ENCODE assay signal across 1 cellular context in genomic region chr1:43069481-43070050, GRCh38.
TF ChIP-seq lines count a peak whose summit lies in the region.

No MANE protein-coding gene starts in this region.

TF ChIP-seq in HepG2, 621 proteins besides CTCF, POLR2A, EP300 and RAD21 (continued from another document and continues in another):
- TF ChIP-seq HNF1A (IDR thresholded peaks at IDR 0.05; ENCODE audit: low read depth) (no peak), HNF1A (CRISPR knock-in tag; IDR thresholded peaks at IDR 0.05; ENCODE audit: borderline replicate concordance) (peak; percentile 65; the same call in 1 of the 2 replicates), PHB2 (IDR thresholded peaks at IDR 0.05; ENCODE audit: partially characterized antibody) (no peak), ZNF281 (CRISPR knock-in tag; IDR thresholded peaks at IDR 0.05; ENCODE audit: borderline replicate concordance) (peak; percentile 8; the same call in 1 of the 2 replicates), ZNF12 (CRISPR knock-in tag; IDR thresholded peaks at IDR 0.05) (no peak), PATZ1 (CRISPR knock-in tag; IDR thresholded peaks at IDR 0.05) (peak; percentile 86), HNF4A (CRISPR knock-in tag; IDR thresholded peaks at IDR 0.05) (0 out of 2 replicates have a peak, but pooled peaks have one; percentile 9), HOXA5 (CRISPR knock-in tag; IDR thresholded peaks at IDR 0.05) (no peak), ZNF577 (CRISPR knock-in tag; IDR thresholded peaks at IDR 0.05; ENCODE audit: borderline replicate concordance, low read depth) (no peak), NR2F2 (IDR thresholded peaks at IDR 0.05; ENCODE audit: borderline replicate concordance, low read depth) (no peak), RCOR2 (CRISPR knock-in tag; IDR thresholded peaks at IDR 0.05) (peak; percentile 15; the same call in 1 of the 2 replicates), MED1 (CRISPR knock-in tag; IDR thresholded peaks at IDR 0.05) (peak; percentile 41), TIGD3 (CRISPR knock-in tag; IDR thresholded peaks at IDR 0.05; ENCODE audit: borderline replicate concordance) (no peak), REPIN1 (CRISPR knock-in tag; IDR thresholded peaks at IDR 0.05; ENCODE audit: borderline replicate concordance, low read depth) (no peak), NFAT5 (CRISPR knock-in tag; IDR thresholded peaks at IDR 0.05) (peak; percentile 39; the same call in 1 of the 2 replicates), SALL1 (CRISPR knock-in tag; IDR thresholded peaks at IDR 0.05) (peak; percentile 35; the same call in 1 of the 2 replicates), KDM6A (CRISPR knock-in tag; IDR thresholded peaks at IDR 0.05; ENCODE audit: low read depth) (no peak), XBP1 (CRISPR knock-in tag; IDR thresholded peaks at IDR 0.05) (no peak), RXRA (CRISPR knock-in tag; IDR thresholded peaks at IDR 0.05) (0 out of 2 replicates have a peak, but pooled peaks have one; percentile 37), GATAD2A (CRISPR knock-in tag; IDR thresholded peaks at IDR 0.05) (0 out of 2 replicates have a peak, but pooled peaks have one; percentile 34), ZNF691 (CRISPR knock-in tag; IDR thresholded peaks at IDR 0.05; ENCODE audit: borderline replicate concordance, low read depth) (no peak), KDM2A (CRISPR knock-in tag; IDR thresholded peaks at IDR 0.05; ENCODE audit: borderline replicate concordance, low read depth) (no peak), SAP130 (CRISPR knock-in tag; IDR thresholded peaks at IDR 0.05; ENCODE audit: low read depth) (peak; percentile 43; the same call in 1 of the 2 replicates), ZNF503 (CRISPR knock-in tag; IDR thresholded peaks at IDR 0.05) (no peak), ZNF710 (CRISPR knock-in tag; IDR thresholded peaks at IDR 0.05; ENCODE audit: borderline replicate concordance) (0 out of 2 replicates have a peak, but pooled peaks have one; percentile 19), HOXA3 (CRISPR knock-in tag; IDR thresholded peaks at IDR 0.05) (peak; percentile 46; the same call in 1 of the 2 replicates), ZFX (CRISPR knock-in tag; IDR thresholded peaks at IDR 0.05; ENCODE audit: low read depth) (peak; percentile 71), STAG1 (CRISPR knock-in tag; IDR thresholded peaks at IDR 0.05) (peak; percentile 42), SOX5 (CRISPR knock-in tag; IDR thresholded peaks at IDR 0.05; ENCODE audit: borderline replicate concordance) (peak; percentile 21; the same call in 1 of the 2 replicates), IRF2 (CRISPR knock-in tag; IDR thresholded peaks at IDR 0.05) (no peak), ZBTB33 (CRISPR knock-in tag; IDR thresholded peaks at IDR 0.05) (peak; percentile 90), KLF9 (CRISPR knock-in tag; IDR thresholded peaks at IDR 0.05; ENCODE audit: low read depth) (no peak)
